In genomic region chr12:6767301-6767591, GRCh38 we compare ENCODE assay signal across 8 cellular contexts. TPM values are rescaled to one million over a fixed set of nuclear protein-coding genes. Genes with fewer than 3 reads are reported as not detected.
DNase-seq lines count a peak whose midpoint lies in the region; ATAC-seq and TF ChIP-seq lines count a peak whose summit lies in the region.

No MANE protein-coding gene starts in this region.

- H3K4me1 Mint-ChIP-seq in activated naive CD4-positive, alpha-beta T cell treated with anti-CD3 and anti-CD28 coated beads for 36 hours (ENCODE audit: low read depth) = peaks cover 42% of the 10 kb centered on the region

- H3K27me3 ChIP-seq in upper lobe of left lung = no peaks in the 10 kb centered on the region

- DNase-seq in activated naive CD4-positive, alpha-beta T cell treated with anti-CD3 and anti-CD28 coated beads for 36 hours = no peak
- DNase-seq in activated naive CD4-positive, alpha-beta T cell treated with anti-CD3 and anti-CD28 coated beads, Interleukin-2, amount 50 U/mL, for 16 hours = no peak
- no peak for DNase-seq in astrocyte of the cerebellum (ENCODE audit: low read depth)
- no peak for DNase-seq in lower leg skin (ENCODE audit: low spot score in 2 of 2)
- no peak for DNase-seq in upper lobe of left lung

- WGBS in lower leg skin, 2 donors = 1 to 7% methylated on average over 17 of the region's 17 CpGs
- WGBS in upper lobe of left lung, 2 donors = 0 to 1% methylated on average over 13 to 17 of the region's 17 CpGs

- ATAC-seq in upper lobe of left lung (ENCODE audit: low FRiP score in 2 of 2) = no peak
- no peak for ATAC-seq in HG03159 (IDR thresholded peaks at IDR 0.05; ENCODE audit: unreplicated experiment)
- no peak for ATAC-seq in GM21825 (IDR thresholded peaks at IDR 0.05; ENCODE audit: unreplicated experiment)
- ATAC-seq in HG02759 (IDR thresholded peaks at IDR 0.05; ENCODE audit: unreplicated experiment) = no peak

- H3K36me3 Mint-ChIP-seq in activated naive CD4-positive, alpha-beta T cell treated with anti-CD3 and anti-CD28 coated beads for 36 hours (ENCODE audit: low read depth) = no peaks in the 10 kb centered on the region

- peak overlapping the region; percentile 85 for H3K4me3 Mint-ChIP-seq in activated naive CD4-positive, alpha-beta T cell treated with anti-CD3 and anti-CD28 coated beads for 36 hours

- H3K27me3 Mint-ChIP-seq in activated naive CD4-positive, alpha-beta T cell treated with anti-CD3 and anti-CD28 coated beads for 36 hours (ENCODE audit: low read depth) = peaks cover 34% of the 10 kb centered on the region

- peaks cover 0 to 21% (median 19%) of the 10 kb centered on the region in 4 donors for H3K36me3 ChIP-seq in upper lobe of left lung

- H3K9me3 Mint-ChIP-seq in activated naive CD4-positive, alpha-beta T cell treated with anti-CD3 and anti-CD28 coated beads for 36 hours = no peaks in the 10 kb centered on the region

- in situ Hi-C loops in astrocyte of the cerebellum (cut with HindIII; ENCODE audit: low sequenced_read_pairs) = loop anchor here (5.0 kb wide), 1 partner anchor 45 kb away; no protein-coding TSS in a partner anchor

- H3K4me1 ChIP-seq in upper lobe of left lung = peaks cover 62 to 77% (median 68%) of the 10 kb centered on the region in 4 donors

- TF ChIP-seq POLR2A in lower leg skin (IDR thresholded peaks at IDR 0.05) (no peak), upper lobe of left lung (IDR thresholded peaks at IDR 0.05) (no peak)

- TF ChIP-seq CTCF in astrocyte of the cerebellum (IDR thresholded peaks at IDR 0.05; ENCODE audit: low read depth, low read length, missing control alignments) (no peak), lower leg skin (IDR thresholded peaks at IDR 0.05) (no peak), upper lobe of left lung (IDR thresholded peaks at IDR 0.05) (no peak)

- H3K27ac Mint-ChIP-seq in activated naive CD4-positive, alpha-beta T cell treated with anti-CD3 and anti-CD28 coated beads for 36 hours = peak overlapping the region; percentile 52

- H3K4me3 ChIP-seq in astrocyte of the cerebellum (ENCODE audit: low read depth, low read length) (peak overlapping the region; percentile 94), lower leg skin (ENCODE audit: low read depth, poor library complexity, severe bottlenecking) (peak overlapping the region; percentile 58), upper lobe of left lung (peak overlapping the region; percentile 54 to 92 (median 72))

- no peak for TF ChIP-seq EP300 in upper lobe of left lung (IDR thresholded peaks at IDR 0.05)

- CTCF ChIA-PET in activated naive CD4-positive, alpha-beta T cell treated with anti-CD3 and anti-CD28 coated beads for 36 hours (lab: Charles Lee) = interaction anchor here (0.8 to 4.0 kb wide), 17 partner anchors 9 to 86 kb away, joined by 3 to 44 read pairs (median 8); partner anchors contain the start of genes CD4, MLF2 and ZNF384

- H3K9me3 ChIP-seq in upper lobe of left lung = no peaks in the 10 kb centered on the region

- H3K27ac ChIP-seq in upper lobe of left lung = peak overlapping the region; percentile 85 to 99 (median 86)

- intact Hi-C loops in activated naive CD4-positive, alpha-beta T cell treated with anti-CD3 and anti-CD28 coated beads for 36 hours (cut with micrococcal nuclease) = loop anchor here (1.0 to 5.0 kb wide), 2 partner anchors 22 to 60 kb away; partner anchors contain the start of genes CD4 and P3H3
- intact Hi-C loops in lower leg skin (cut with DNase I; ENCODE audit: low total_unique reads) = no loop called here

RNA-seq across cellular contexts. Expression of gene PTMS, which starts 1.1 kb away (rescaled TPM):
- 10 to 100 TPM; 35.1 to 44.2 TPM for total RNA-seq in activated naive CD4-positive, alpha-beta T cell treated with anti-CD3 and anti-CD28 coated beads for 36 hours
- 100 to 1,000 TPM in 2 of 4 donors, 10 to 100 TPM in 2; 91.6 to 131 (median 114) TPM for total RNA-seq in lower leg skin
- 100 to 1,000 TPM; 142 to 463 (median 224) TPM for total RNA-seq in upper lobe of left lung

RNA-seq across cellular contexts. Expression of gene LAG3, which starts 5.1 kb away (rescaled TPM):
- 10 to 100 TPM; 22.8 to 25.1 TPM for total RNA-seq in activated naive CD4-positive, alpha-beta T cell treated with anti-CD3 and anti-CD28 coated beads for 36 hours
- total RNA-seq in lower leg skin = 1 to 10 TPM in 1 of 4 donors, under 1 TPM in 1, not detected in 2; 0.52 to 1.1 TPM
- 1 to 10 TPM in 4 of 6 donors, under 1 TPM in 2; 0.46 to 2.6 (median 1.5) TPM for total RNA-seq in upper lobe of left lung

RNA-seq across cellular contexts. Expression of gene MLF2, which starts 14.3 kb away (rescaled TPM):
- 100 to 1,000 TPM; 140 to 143 TPM for total RNA-seq in activated naive CD4-positive, alpha-beta T cell treated with anti-CD3 and anti-CD28 coated beads for 36 hours
- total RNA-seq in lower leg skin (100 to 1,000 TPM; 140 to 196 (median 175) TPM), upper lobe of left lung (100 to 1,000 TPM; 136 to 221 (median 144) TPM)

RNA-seq across cellular contexts. Expression of gene CD4, which starts 22.1 kb away (rescaled TPM):
- 100 to 1,000 TPM; 155 to 161 TPM for total RNA-seq in activated naive CD4-positive, alpha-beta T cell treated with anti-CD3 and anti-CD28 coated beads for 36 hours
- total RNA-seq in lower leg skin = 1 to 10 TPM; 2.9 to 7.0 (median 3.6) TPM
- total RNA-seq in upper lobe of left lung = 10 to 100 TPM; 10.5 to 86.6 (median 35.6) TPM

RNA-seq across cellular contexts. Expression of gene COPS7A, which starts 43.4 kb away (rescaled TPM):
- 10 to 100 TPM; 43.0 to 47.8 TPM for total RNA-seq in activated naive CD4-positive, alpha-beta T cell treated with anti-CD3 and anti-CD28 coated beads for 36 hours
- total RNA-seq in lower leg skin = 10 to 100 TPM; 46.3 to 64.6 (median 56.6) TPM
- total RNA-seq in upper lobe of left lung = 10 to 100 TPM; 36.9 to 70.2 (median 63.0) TPM

Comparison
In these comparisons a context has a peak if more than half of its experiments do, and no peak if none do; other contexts are left out.
1. RNA of gene LAG3, which starts 5.1 kb away (total RNA-seq): 22.8 to 25.1 TPM in activated naive CD4-positive, alpha-beta T cell treated with anti-CD3 and anti-CD28 coated beads for 36 hours; 0.46 to 2.6 TPM in upper lobe of left lung and 0.52 to 1.1 TPM in lower leg skin; every median in the first group is over 4 times any median in the second.
2. Peak in every context shown above with its lines, with median percentiles within 50 percentile points of each other: H3K4me3 ChIP-seq.